Comparison of ENCODE assay signal across 14 cellular contexts in genomic region chr1:93722081-93723031, GRCh38. TPM values are rescaled to one million over a fixed set of nuclear protein-coding genes. Genes with fewer than 3 reads are reported as not detected.
A peak's percentile ranks its signal among the peaks of the same experiment; 100 is the strongest.
DNase-seq lines count a peak whose midpoint lies in the region; ATAC-seq and TF ChIP-seq lines count a peak whose summit lies in the region.
"Had no signal": no experiment of that assay in that cellular context is flagged by ENCODE, and none has a peak within 500 bp of the region (broad histone marks: within the 10 kb centered on the region; RNA-seq: fewer than 3 reads in every experiment).

No MANE protein-coding gene starts in this region.

- H3K27me3 Mint-ChIP-seq in H9 (ENCODE audit: low read depth): peaks cover 3% of the 10 kb centered on the region; the same call in 1 of the 2 replicates

- peaks cover 31% of the 10 kb centered on the region in 2 experiments for H3K4me1 Mint-ChIP-seq in H9
- H3K4me1 Mint-ChIP-seq: CD4-positive, CD25-positive, alpha-beta regulatory T cell; immature natural killer cell had no signal

- H4K8ac ChIP-seq in H9 (replicated peaks; ENCODE audit: insufficient read length, low read depth, low read length): no peak overlapping the region

- no peak overlapping the region for H3K4me3 ChIP-seq in ascending aorta
- H3K4me3 ChIP-seq in retinal pigment epithelial cell (ENCODE audit: low read length): no peak overlapping the region

- no peak overlapping the region for H2AK5ac ChIP-seq in H9 (ENCODE audit: insufficient read length, low read length)

- H2BK12ac ChIP-seq in H9 (ENCODE audit: insufficient read length, low read depth, low read length): no peak overlapping the region

- intact Hi-C loops in ascending aorta (cut with DNase I): loop anchor here (1.0 kb wide), 1 partner anchor 41 kb away; the partner anchor contains the start of gene BCAR3
- intact Hi-C loops in left ventricle myocardium superior (cut with micrococcal nuclease): no loop called here

- H3K79me2 ChIP-seq in H9 (ENCODE audit: insufficient read depth, low read length): no peaks in the 10 kb centered on the region

- no peak overlapping the region for H3K9ac ChIP-seq in H9 (ENCODE audit: extremely low read depth, insufficient read length, low read length)

- no peak overlapping the region for H3K23ac ChIP-seq in H9 (ENCODE audit: insufficient read length, low read depth, low read length)

- peak; percentile 85 for ATAC-seq in left ventricle myocardium superior
- ATAC-seq in GM18870 (IDR thresholded peaks at IDR 0.05; ENCODE audit: unreplicated experiment): no peak
- no peak for ATAC-seq in HG03565 (IDR thresholded peaks at IDR 0.05; ENCODE audit: unreplicated experiment)

- H3K4me1 ChIP-seq in H9 (ENCODE audit: insufficient read depth, low read length): no peaks in the 10 kb centered on the region; the same call in 1 of the 2 replicates
- peaks cover 17 to 24% of the 10 kb centered on the region in 2 donors for H3K4me1 ChIP-seq in ascending aorta

- H4K91ac ChIP-seq in H9 (ENCODE audit: insufficient read length, low read depth, low read length): no peak overlapping the region

- H3K14ac ChIP-seq in H9 (ENCODE audit: insufficient read depth, low read length): no peak overlapping the region

- no peak overlapping the region for H3K56ac ChIP-seq in H9 (ENCODE audit: insufficient read length, low read depth, low read length)

- no peak overlapping the region for H3K18ac ChIP-seq in H9 (ENCODE audit: insufficient read length, low read depth, low read length)

- H2BK120ac ChIP-seq in H9 (ENCODE audit: low read depth, low read length, poor library complexity, severe bottlenecking): no peak overlapping the region

- no peaks in the 10 kb centered on the region for H3K9me3 Mint-ChIP-seq in H9
- H3K9me3 Mint-ChIP-seq: CD4-positive, CD25-positive, alpha-beta regulatory T cell; immature natural killer cell had no signal

- no peaks in the 10 kb centered on the region for H4K20me1 ChIP-seq in H9 (ENCODE audit: control insufficient read depth, insufficient read depth, insufficient read length)

- no peak overlapping the region for H3K4ac ChIP-seq in H9 (ENCODE audit: low read depth, low read length)

- H3K4me2 ChIP-seq in H9 (ENCODE audit: insufficient read depth, insufficient read length, low read length): no peak overlapping the region

- H2AFZ ChIP-seq in H9 (ENCODE audit: low read length): no peak overlapping the region

- DNase-seq in H9 (no peak), ascending aorta (ENCODE audit: low spot score in 2 of 2) (peak in 1 of 2 donors; percentile 70), left ventricle myocardium superior (peak; percentile 78), retinal pigment epithelial cell (ENCODE audit: low read depth) (no peak), SKM-1 (lab: John Stamatoyannopoulos, UW; ENCODE audit: unreplicated experiment) (no peak), GM10266 (ENCODE audit: extremely low spot score) (no peak)
- DNase-seq: activated T-cell treated with anti-CD3 and anti-CD28 coated beads, Interleukin-2, amount 50 U/mL, for 1 hour; CD4-positive, CD25-positive, alpha-beta regulatory T cell; immature natural killer cell; NCI-H2171; stimulated activated CD4-positive, alpha-beta T cell treated with anti-CD3 and anti-CD28 coated beads, Interleukin-12 subunit alpha, Interleukin-12 subunit beta, amount 100 ng/mL, for 4 hours had no signal

- no peak overlapping the region for H2BK15ac ChIP-seq in H9 (ENCODE audit: low read depth, low read length)

- no peaks in the 10 kb centered on the region for H3K23me2 ChIP-seq in H9 (ENCODE audit: insufficient read length, low read depth, low read length, poor library complexity, severe bottlenecking)

- peak overlapping the region in 2 of 3 experiments; percentile 92 to 95; a peak in 5 of 7 replicates for H3K27ac Mint-ChIP-seq in H9
- H3K27ac Mint-ChIP-seq: CD4-positive, CD25-positive, alpha-beta regulatory T cell; immature natural killer cell; T-helper 2 cell treated with Interferon-gamma antibody and Interleukin-4, amounts not matched to agents 5 μg/mL and 100 μg/mL, for 36 hours had no signal

- H3K9me3 ChIP-seq in H9 (ENCODE audit: control insufficient read depth, low read depth, low read length): no peaks in the 10 kb centered on the region
- H3K9me3 ChIP-seq in ascending aorta: no peaks in the 10 kb centered on the region

- H3K27ac ChIP-seq in H9 (ENCODE audit: insufficient read length, low read depth, low read length) (no peak overlapping the region), ascending aorta (peak overlapping the region; percentile 59 to 70)

- no CpG with 5 or more reads among the region's 21 CpGs for WGBS in H9 (ENCODE audit: extremely low coverage, insufficient read length, low lambda C conversion rate)

- no peak overlapping the region for H2BK20ac ChIP-seq in H9 (ENCODE audit: low read depth, low read length, poor library complexity, severe bottlenecking)

- no peaks in the 10 kb centered on the region for H3K36me3 ChIP-seq in ascending aorta

- no peaks in the 10 kb centered on the region for H3K36me3 Mint-ChIP-seq in H9 (ENCODE audit: insufficient read depth in 1 of 3, low read depth in 3 of 3)
- H3K36me3 Mint-ChIP-seq: CD4-positive, CD25-positive, alpha-beta regulatory T cell; immature natural killer cell had no signal

- H3K79me1 ChIP-seq in H9 (ENCODE audit: insufficient read depth, low read depth, low read length, poor library complexity, severe bottlenecking): no peaks in the 10 kb centered on the region

- no peak overlapping the region for H3T11ph ChIP-seq in H9 (ENCODE audit: low read length)

- H3K27me3 ChIP-seq in H9 (ENCODE audit: insufficient read depth, low read length) (no peaks in the 10 kb centered on the region), ascending aorta (no peaks in the 10 kb centered on the region)

- no peak overlapping the region for H2BK5ac ChIP-seq in H9 (ENCODE audit: insufficient read length, low read length)

- no peak overlapping the region for H3K4me3 Mint-ChIP-seq in H9
- H3K4me3 Mint-ChIP-seq: CD4-positive, CD25-positive, alpha-beta regulatory T cell; immature natural killer cell; T-helper 2 cell treated with Interferon-gamma antibody and Interleukin-4, amounts not matched to agents 5 μg/mL and 100 μg/mL, for 36 hours had no signal

- TF ChIP-seq CTCF in H9 (conservative IDR thresholded peaks at IDR 0.05): no peak; the same call in 2 of the 3 replicates
- TF ChIP-seq CTCF in ascending aorta (IDR thresholded peaks at IDR 0.05): no peak
- peak; percentile 36 for TF ChIP-seq CTCF in retinal pigment epithelial cell (conservative IDR thresholded peaks at IDR 0.05; ENCODE audit: low read depth, low read length)
- no peak for TF ChIP-seq CTCF in GM10266 (IDR thresholded peaks at IDR 0.05; ENCODE audit: control insufficient read depth, insufficient read depth, low read depth, missing control alignments)

- H4K5ac ChIP-seq in H9 (ENCODE audit: insufficient read length, low read depth, low read length): no peak overlapping the region

RNA-seq across cellular contexts. Expression of gene BCAR3, which starts 40.7 kb away (rescaled TPM):
- total RNA-seq in H9 (2021) (4.9 and 5.6 TPM in 2 replicates), ascending aorta (41.0 TPM), left ventricle myocardium superior (15.2 TPM)
